In the genomic region with DNA sequence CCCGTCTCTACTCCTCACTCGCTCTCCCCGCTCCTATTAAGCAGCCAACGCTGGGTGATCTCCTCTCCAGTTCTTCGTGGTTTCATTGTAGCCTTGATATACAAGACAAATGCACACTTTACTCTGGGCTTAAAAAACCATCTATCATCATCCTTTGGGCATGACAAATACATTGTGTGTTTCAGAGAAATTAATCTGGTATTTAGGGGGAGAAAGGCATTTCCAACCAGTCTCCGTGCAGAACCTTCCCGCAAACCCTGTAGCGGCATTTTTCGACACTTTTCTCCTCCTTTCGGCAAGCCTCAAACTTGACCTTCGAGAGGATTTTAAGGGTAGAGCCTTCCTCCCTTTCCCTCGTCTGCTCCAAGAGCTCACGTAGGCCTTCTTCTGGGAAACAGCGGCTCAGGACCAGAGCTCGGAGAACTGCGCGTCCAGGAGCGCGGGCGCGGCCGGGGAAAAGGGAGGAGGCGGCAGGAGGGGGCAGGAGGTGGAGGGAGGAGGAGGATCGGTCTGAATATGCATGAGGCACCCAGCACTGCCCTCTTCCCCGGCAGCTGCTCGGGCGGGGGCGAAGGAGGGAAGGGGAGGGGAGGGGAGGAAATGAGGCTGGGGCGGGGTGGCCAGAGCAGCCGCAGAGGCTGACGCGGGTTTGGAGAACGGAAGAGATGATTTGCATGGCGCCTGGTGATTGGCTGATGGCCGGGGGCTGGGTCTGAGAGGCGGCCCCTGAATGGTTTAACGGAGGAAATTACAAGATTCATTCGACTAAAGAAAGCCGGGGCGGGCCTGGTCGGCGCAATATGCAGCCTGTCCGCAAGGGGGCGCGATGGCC, we compare ENCODE assay signal across 8 cellular contexts.
DNase-seq lines count a peak whose midpoint lies in the region; ATAC-seq and TF ChIP-seq lines count a peak whose summit lies in the region.

No MANE protein-coding gene starts in this region.

- intact Hi-C loops in Caco-2 (cut with micrococcal nuclease; ENCODE audit: unreplicated experiment): loop anchor here (1.0 to 5.0 kb wide), 8 partner anchors 28 to 550 kb away; partner anchors contain the start of gene TMEM161B

- H3K4me3 ChIP-seq in Caco-2 (ENCODE audit: low read depth, low read length) (peak overlapping the region; percentile 52), endodermal cell (ENCODE audit: low read length) (peak overlapping the region; percentile 86)

- H3K27ac ChIP-seq in endodermal cell (ENCODE audit: low read depth, low read length): peak overlapping the region; percentile 89

- H3K36me3 ChIP-seq in Caco-2 (ENCODE audit: control insufficient read depth, insufficient read depth, low read length) (no peaks in the 10 kb centered on the region), endodermal cell (ENCODE audit: control insufficient read depth, insufficient read depth, low read length) (no peaks in the 10 kb centered on the region)

- H3K27me3 Mint-ChIP-seq in Caco-2 (ENCODE audit: insufficient read depth, unreplicated experiment) (peaks cover 2% of the 10 kb centered on the region), endodermal cell (ENCODE audit: insufficient read depth) (peaks cover 7% of the 10 kb centered on the region)

- H3K27ac Mint-ChIP-seq in Caco-2 (ENCODE audit: unreplicated experiment): no peak overlapping the region
- H3K27ac Mint-ChIP-seq in endodermal cell: no peak overlapping the region

- ATAC-seq in GM21390 (IDR thresholded peaks at IDR 0.05; ENCODE audit: unreplicated experiment): peak; percentile 95

- H3K4me3 Mint-ChIP-seq in Caco-2 (ENCODE audit: unreplicated experiment) (no peak overlapping the region), endodermal cell (no peak overlapping the region)

- no peaks in the 10 kb centered on the region for H3K4me1 Mint-ChIP-seq in Caco-2 (ENCODE audit: low read depth, unreplicated experiment)
- peaks cover 13% of the 10 kb centered on the region for H3K4me1 Mint-ChIP-seq in endodermal cell

- DNase-seq in Caco-2 (peak; percentile 97 to 98), HT1080 (ENCODE audit: low read depth) (peak; percentile 98), NK-92 (lab: John Stamatoyannopoulos, UW; ENCODE audit: unreplicated experiment) (peak; percentile 3), endodermal cell (peak; percentile 99), mesenteric fat pad (ENCODE audit: low spot score) (peak; percentile 97)
- DNase-seq in activated CD8-positive, alpha-beta memory T cell treated with anti-CD3 and anti-CD28 coated beads for 48 hours (ENCODE audit: low read depth in 2 of 3, low spot score in 2 of 3): peak; percentile 38 to 83 (median 71)
- DNase-seq in stimulated activated CD8-positive, alpha-beta memory T cell treated with anti-CD3 and anti-CD28 coated beads, Interleukin-12 subunit alpha, Interleukin-12 subunit beta, amount 100 ng/mL, for 24 hours (ENCODE audit: extremely low read depth): peak; percentile 68

- peak overlapping the region; percentile 34 for H3K9ac ChIP-seq in endodermal cell (ENCODE audit: extremely low read depth, low read length, poor library complexity, severe bottlenecking)

- WGBS in endodermal cell (ENCODE audit: insufficient coverage in 1 of 2, insufficient read length in 1 of 2), 2 experiments: 0% methylated on average over 5 to 42 of the region's 45 CpGs

- no peaks in the 10 kb centered on the region; the same call in 1 of the 2 replicates for H3K4me1 ChIP-seq in Caco-2
- H3K4me1 ChIP-seq in endodermal cell (ENCODE audit: control insufficient read depth, insufficient read depth, low read length): no peaks in the 10 kb centered on the region

- no TSS peak for BruUV-seq in Caco-2 (replicated peaks; lab: Mats Ljungman, UMichigan)

- CTCF ChIA-PET in Caco-2 (lab: Charles Lee): interaction anchor here (0.6 to 0.8 kb wide), 8 partner anchors 43 to 741 kb away, joined by 3 to 9 read pairs (median 4); partner anchors contain the start of gene TMEM161B

- TF ChIP-seq CTCF in Caco-2 (IDR thresholded peaks at IDR 0.05; ENCODE audit: insufficient read depth in 1 of 2, low read depth in 1 of 2, low read length in 1 of 2, severe bottlenecking in 1 of 2, unreplicated experiment in 1 of 2) (peak; percentile 69 to 84), endodermal cell (conservative IDR thresholded peaks at IDR 0.05) (peak; percentile 86)

- H3K36me3 Mint-ChIP-seq in Caco-2 (ENCODE audit: insufficient read depth, unreplicated experiment) (no peaks in the 10 kb centered on the region), endodermal cell (ENCODE audit: low read depth) (no peaks in the 10 kb centered on the region)

- H3K9me3 ChIP-seq in Caco-2 (no peaks in the 10 kb centered on the region), endodermal cell (ENCODE audit: control insufficient read depth, low read length) (no peaks in the 10 kb centered on the region)

- POLR2A ChIA-PET in Caco-2 (lab: Charles Lee): interaction anchor here (0.6 kb wide), 1 partner anchor 728 kb away, joined by 5 read pairs; no protein-coding TSS in a partner anchor

- H3K27me3 ChIP-seq in Caco-2 (replicated peaks; ENCODE audit: control insufficient read depth, insufficient read depth, low read length) (no peaks in the 10 kb centered on the region), endodermal cell (ENCODE audit: control insufficient read depth, insufficient read depth, low read length, poor library complexity, severe bottlenecking) (peaks cover 75% of the 10 kb centered on the region)

- H3K9me3 Mint-ChIP-seq in Caco-2 (ENCODE audit: unreplicated experiment) (no peaks in the 10 kb centered on the region), endodermal cell (no peaks in the 10 kb centered on the region)

Comparison
In these comparisons a context has a peak if more than half of its experiments do, and no peak if none do; other contexts are left out.
1. Peak in every context shown above with its lines: DNase-seq, ATAC-seq, H3K4me3 ChIP-seq and H3K27ac ChIP-seq.
2. DNase-seq: peak in every context shown above with its lines; median percentile 99 in endodermal cell; 98 in HT1080; 98 in Caco-2; 97 in mesenteric fat pad; 71 in activated CD8-positive, alpha-beta memory T cell treated with anti-CD3 and anti-CD28 coated beads for 48 hours; 68 in stimulated activated CD8-positive, alpha-beta memory T cell treated with anti-CD3 and anti-CD28 coated beads, Interleukin-12 subunit alpha, Interleukin-12 subunit beta, amount 100 ng/mL, for 24 hours; 3 in NK-92.